ENCODE assay signal across 15 cellular contexts in genomic region chr3:52087728-52088127, GRCh38. TPM values are rescaled to one million over a fixed set of nuclear protein-coding genes. Genes with fewer than 3 reads are reported as not detected.
DNase-seq lines count a peak whose midpoint lies in the region; ATAC-seq and TF ChIP-seq lines count a peak whose summit lies in the region.
"Had no signal": no experiment of that assay in that cellular context is flagged by ENCODE, and none has a peak within 500 bp of the region (broad histone marks: within the 10 kb centered on the region; RNA-seq: fewer than 3 reads in every experiment).

No MANE protein-coding gene starts in this region.

- no peak for TF ChIP-seq POLR2A in vagina (IDR thresholded peaks at IDR 0.05)

- peaks cover 24% of the 10 kb centered on the region for H3K4me1 Mint-ChIP-seq in stimulated activated memory B cell treated with anti-CD40 and anti-IgM and Interleukin-4, amounts not matched to agents 10 μg/mL and 1 μg/mL and 100 μg/mL, for 72 hours
- H3K4me1 Mint-ChIP-seq in Calu3 (ENCODE audit: low read depth, unreplicated experiment), result no peaks in the 10 kb centered on the region
- H3K4me1 Mint-ChIP-seq: WTC11 had no signal

- H3K36me3 ChIP-seq in mucosa of descending colon (ENCODE audit: low read depth) (no peaks in the 10 kb centered on the region), vagina (no peaks in the 10 kb centered on the region)

- no peak overlapping the region for H3K27ac Mint-ChIP-seq in stimulated activated memory B cell treated with anti-CD40 and anti-IgM and Interleukin-4, amounts not matched to agents 10 μg/mL and 1 μg/mL and 100 μg/mL, for 72 hours
- H3K27ac Mint-ChIP-seq in Calu3 (ENCODE audit: unreplicated experiment), result no peak overlapping the region

- no peak overlapping the region for H3K4me3 Mint-ChIP-seq in stimulated activated memory B cell treated with anti-CD40 and anti-IgM and Interleukin-4, amounts not matched to agents 10 μg/mL and 1 μg/mL and 100 μg/mL, for 72 hours
- no peak overlapping the region for H3K4me3 Mint-ChIP-seq in Calu3 (ENCODE audit: low read depth, unreplicated experiment)
- H3K4me3 Mint-ChIP-seq: WTC11 had no signal

- DNase-seq in Right ventricle myocardium inferior (ENCODE audit: missing footprints) (peak; percentile 23), cardiac septum (ENCODE audit: low spot score) (no peak), coronary artery (ENCODE audit: low spot score) (no peak), mucosa of descending colon (peak in 2 of 3 donors; percentile 21 to 30), vagina (ENCODE audit: extremely low spot score in 2 of 2) (no peak), Calu3 (no peak)
- DNase-seq: head of caudate nucleus; NCI-H187; NCI-H510A treated with DMSO at 0.1 percent for 48 hours; stimulated activated CD4-positive, alpha-beta T cell treated with anti-CD3 and anti-CD28 coated beads, Interleukin-2, amount 100 ng/mL, for 24 hours had no signal

- H3K27ac ChIP-seq in coronary artery (peak overlapping the region; percentile 95 to 99), vagina (peak overlapping the region; percentile 87)
- H3K27ac ChIP-seq: epithelial cell of prostate, psoas muscle had no signal

- ATAC-seq in Right ventricle myocardium inferior, result no peak
- ATAC-seq in mucosa of descending colon, result peak; percentile 63
- ATAC-seq in stimulated activated memory B cell treated with anti-CD40 and anti-IgM and Interleukin-4, amounts not matched to agents 10 μg/mL and 1 μg/mL and 100 μg/mL, for 72 hours, result no peak
- no peak for ATAC-seq in HG03521 (IDR thresholded peaks at IDR 0.05; ENCODE audit: unreplicated experiment)
- ATAC-seq: WTC11 had no signal

- no peaks in the 10 kb centered on the region for H3K27me3 ChIP-seq in vagina

- CTCF ChIA-PET in Calu3 (lab: Charles Lee), result interaction anchor here (0.6 to 1.2 kb wide), 2 partner anchors 12 to 24 kb away, joined by 3 read pairs; no protein-coding TSS in a partner anchor

- TF ChIP-seq CTCF in coronary artery (IDR thresholded peaks at IDR 0.05), result no peak
- TF ChIP-seq CTCF in mucosa of descending colon (IDR thresholded peaks at IDR 0.05), result no peak
- TF ChIP-seq CTCF in vagina (IDR thresholded peaks at IDR 0.05), result no peak
- TF ChIP-seq CTCF in Calu3 (IDR thresholded peaks at IDR 0.05; ENCODE audit: unreplicated experiment), result no peak

- H3K36me3 Mint-ChIP-seq in stimulated activated memory B cell treated with anti-CD40 and anti-IgM and Interleukin-4, amounts not matched to agents 10 μg/mL and 1 μg/mL and 100 μg/mL, for 72 hours, result no peaks in the 10 kb centered on the region
- no peaks in the 10 kb centered on the region for H3K36me3 Mint-ChIP-seq in Calu3 (ENCODE audit: insufficient read depth, unreplicated experiment)

- H3K4me3 ChIP-seq in coronary artery, result no peak overlapping the region
- H3K4me3 ChIP-seq in mucosa of descending colon, result no peak overlapping the region
- no peak overlapping the region for H3K4me3 ChIP-seq in vagina
- H3K4me3 ChIP-seq: psoas muscle had no signal

- BruUV-seq in Calu3 (replicated peaks; lab: Mats Ljungman, UMichigan), result no TSS peak

- H3K4me1 ChIP-seq in mucosa of descending colon (ENCODE audit: low read depth), result no peaks in the 10 kb centered on the region
- peaks cover 37% of the 10 kb centered on the region for H3K4me1 ChIP-seq in vagina

- intact Hi-C loops in Right ventricle myocardium inferior (cut with DNase I) (no loop called here), cardiac septum (cut with DNase I) (no loop called here), mucosa of descending colon (cut with DNase I, micrococcal nuclease) (no loop called here), vagina (cut with DNase I) (no loop called here), Calu3 (cut with micrococcal nuclease; ENCODE audit: unreplicated experiment) (no loop called here)

- H3K9me3 Mint-ChIP-seq in stimulated activated memory B cell treated with anti-CD40 and anti-IgM and Interleukin-4, amounts not matched to agents 10 μg/mL and 1 μg/mL and 100 μg/mL, for 72 hours, result no peaks in the 10 kb centered on the region
- H3K9me3 Mint-ChIP-seq in Calu3 (ENCODE audit: low read depth, unreplicated experiment), result no peaks in the 10 kb centered on the region
- H3K9me3 Mint-ChIP-seq: WTC11 had no signal

- H3K27me3 Mint-ChIP-seq in stimulated activated memory B cell treated with anti-CD40 and anti-IgM and Interleukin-4, amounts not matched to agents 10 μg/mL and 1 μg/mL and 100 μg/mL, for 72 hours, result no peaks in the 10 kb centered on the region
- H3K27me3 Mint-ChIP-seq in Calu3 (ENCODE audit: unreplicated experiment), result no peaks in the 10 kb centered on the region

- H3K9me3 ChIP-seq in mucosa of descending colon, result no peaks in the 10 kb centered on the region
- H3K9me3 ChIP-seq in vagina, result no peaks in the 10 kb centered on the region
- H3K9me3 ChIP-seq: psoas muscle had no signal

RNA-seq across cellular contexts. Expression of gene DUSP7, which starts 31.4 kb away (rescaled TPM):
- total RNA-seq in Right ventricle myocardium inferior (25.0 TPM), cardiac septum (21.2 TPM), mucosa of descending colon (10 to 100 TPM in 1 of 3 donors, 1 to 10 TPM in 2; 6.9 to 12.3 (median 8.0) TPM), vagina (59.9 TPM), Calu3 (2022) (7.7 and 7.9 TPM in 2 replicates)

Comparison
In these comparisons a context has a peak if more than half of its experiments do, and no peak if none do; other contexts are left out.
1. DNase-seq: peak in Right ventricle myocardium inferior (single experiment) and mucosa of descending colon (2 of 3); none in cardiac septum (single experiment), coronary artery (single experiment), vagina (0 of 2) and Calu3 (single experiment).